28 cellular contexts compared by ENCODE assay signal in the genomic region with DNA sequence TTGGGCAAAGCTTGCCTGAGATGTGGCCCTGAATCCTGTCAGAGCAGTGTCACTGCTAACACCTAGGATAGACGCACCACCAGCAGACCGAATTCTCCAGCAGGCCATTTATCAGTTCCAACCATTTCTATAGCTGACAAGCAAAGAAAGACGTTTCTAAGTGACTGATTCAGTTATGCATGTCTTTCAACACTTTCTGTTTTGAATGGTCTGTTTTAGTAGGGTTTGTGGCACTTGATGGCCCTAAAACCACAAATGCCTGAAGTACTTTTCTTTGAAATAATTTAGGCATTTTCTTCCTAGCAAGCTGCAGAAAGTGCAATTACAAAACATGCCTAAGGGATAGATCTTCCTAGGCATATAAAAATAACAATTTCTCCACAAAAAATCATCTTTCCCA.
A peak's percentile ranks its signal among the peaks of the same experiment; 100 is the strongest.
DNase-seq lines count a peak whose midpoint lies in the region; ATAC-seq and TF ChIP-seq lines count a peak whose summit lies in the region.
"Had no signal": no experiment of that assay in that cellular context is flagged by ENCODE, and none has a peak within 500 bp of the region (broad histone marks: within the 10 kb centered on the region; RNA-seq: fewer than 3 reads in every experiment).

No MANE protein-coding gene starts in this region.

- H3K27me3 Mint-ChIP-seq in endodermal cell (ENCODE audit: insufficient read depth) = peaks cover 25% of the 10 kb centered on the region
- H3K27me3 Mint-ChIP-seq: activated CD4-positive, alpha-beta memory T cell treated with anti-CD3 and anti-CD28 coated beads, Interleukin-2, amount 10 ng/mL, durations not matched to agents 7 days and 5 days; activated naive CD4-positive, alpha-beta T cell treated with anti-CD3 and anti-CD28 coated beads, Interleukin-2, amount 50 U/mL, for 24 hours; T-cell had no signal

- TF ChIP-seq POLR2A in breast epithelium (IDR thresholded peaks at IDR 0.05) (no peak), Peyer's patch (IDR thresholded peaks at IDR 0.05) (no peak)

- H3K4me3 ChIP-seq in endodermal cell (ENCODE audit: low read length) (no peak overlapping the region), breast epithelium (no peak overlapping the region), Peyer's patch (no peak overlapping the region)
- H3K4me3 ChIP-seq: colonic mucosa, heart left ventricle, lower lobe of right lung, right lobe of liver, upper lobe of left lung had no signal

- H3K9me3 Mint-ChIP-seq in endodermal cell = no peaks in the 10 kb centered on the region
- H3K9me3 Mint-ChIP-seq: activated CD4-positive, alpha-beta memory T cell treated with anti-CD3 and anti-CD28 coated beads, Interleukin-2, amount 10 ng/mL, durations not matched to agents 7 days and 5 days; activated naive CD4-positive, alpha-beta T cell treated with anti-CD3 and anti-CD28 coated beads, Interleukin-2, amount 50 U/mL, for 24 hours; activated T-helper 2 cell treated with anti-CD3 and anti-CD28 coated beads, Interferon-gamma antibody, Interleukin-2, Interleukin-4, amounts not matched to agents 10 μg/mL and 5 μg/mL and 100 μg/mL, durations not matched to agents 14 hours and 24 hours and 36 hours; nephron; T-cell had no signal

- WGBS in endodermal cell (ENCODE audit: insufficient coverage in 1 of 2, insufficient read length in 1 of 2), 2 experiments = 86 to 100% methylated on average over 1 to 3 of the region's 3 CpGs

- intact Hi-C loops in breast epithelium (cut with DNase I; ENCODE audit: low total_unique reads) = no loop called here

- H3K9ac ChIP-seq in endodermal cell (ENCODE audit: extremely low read depth, low read length, poor library complexity, severe bottlenecking) = no peak overlapping the region

- H3K4me1 ChIP-seq in endodermal cell (ENCODE audit: control insufficient read depth, insufficient read depth, low read length) = peaks cover 3% of the 10 kb centered on the region
- H3K4me1 ChIP-seq in breast epithelium = no peaks in the 10 kb centered on the region
- H3K4me1 ChIP-seq in Peyer's patch = no peaks in the 10 kb centered on the region
- H3K4me1 ChIP-seq: colonic mucosa, lower lobe of right lung, right lobe of liver, upper lobe of left lung had no signal

- H3K27me3 ChIP-seq in endodermal cell (ENCODE audit: control insufficient read depth, insufficient read depth, low read length, poor library complexity, severe bottlenecking) = no peaks in the 10 kb centered on the region
- H3K27me3 ChIP-seq in breast epithelium = no peaks in the 10 kb centered on the region
- no peaks in the 10 kb centered on the region for H3K27me3 ChIP-seq in Peyer's patch
- H3K27me3 ChIP-seq: colonic mucosa, heart left ventricle, right lobe of liver, upper lobe of left lung had no signal

- H3K36me3 Mint-ChIP-seq in endodermal cell (ENCODE audit: low read depth) = no peaks in the 10 kb centered on the region
- H3K36me3 Mint-ChIP-seq: activated naive CD4-positive, alpha-beta T cell treated with anti-CD3 and anti-CD28 coated beads, Interleukin-2, amount 50 U/mL, for 24 hours; CD14-positive monocyte; stimulated activated effector memory CD8-positive, alpha-beta T cell treated with anti-CD3 and anti-CD28 coated beads, Interleukin-12 subunit alpha, Interleukin-12 subunit beta, amount 100 ng/mL, for 72 hours; T-cell had no signal

- ATAC-seq in GM21360 (IDR thresholded peaks at IDR 0.05; ENCODE audit: unreplicated experiment) (peak; percentile 47), HG03066 (IDR thresholded peaks at IDR 0.05; ENCODE audit: low read depth, unreplicated experiment) (peak; percentile 30), HG03039 (IDR thresholded peaks at IDR 0.05; ENCODE audit: unreplicated experiment) (no peak)
- ATAC-seq: activated CD4-positive, CD25-positive, alpha-beta regulatory T cell treated with anti-CD3 and anti-CD28 coated beads, Interleukin-2, amount 50 U/mL, for 24 hours; heart left ventricle; lower lobe of right lung; right lobe of liver; stimulated activated effector memory CD8-positive, alpha-beta T cell treated with anti-CD3 and anti-CD28 coated beads, Interleukin-12 subunit alpha, Interleukin-12 subunit beta, amount 100 ng/mL, for 72 hours; T-cell had no signal

- H3K36me3 ChIP-seq in endodermal cell (ENCODE audit: control insufficient read depth, insufficient read depth, low read length) (no peaks in the 10 kb centered on the region), breast epithelium (no peaks in the 10 kb centered on the region), Peyer's patch (no peaks in the 10 kb centered on the region)
- H3K36me3 ChIP-seq: colonic mucosa, heart left ventricle, lower lobe of right lung, right lobe of liver, upper lobe of left lung had no signal

- no peak overlapping the region for H3K27ac Mint-ChIP-seq in endodermal cell
- H3K27ac Mint-ChIP-seq: activated CD4-positive, alpha-beta memory T cell treated with anti-CD3 and anti-CD28 coated beads, Interleukin-2, amount 10 ng/mL, durations not matched to agents 7 days and 5 days; activated naive CD4-positive, alpha-beta T cell treated with anti-CD3 and anti-CD28 coated beads, Interleukin-2, amount 50 U/mL, for 24 hours; activated T-helper 2 cell treated with anti-CD3 and anti-CD28 coated beads, Interferon-gamma antibody, Interleukin-2, Interleukin-4, amounts not matched to agents 10 μg/mL and 5 μg/mL and 100 μg/mL, durations not matched to agents 14 hours and 24 hours and 36 hours; stimulated activated effector memory CD8-positive, alpha-beta T cell treated with anti-CD3 and anti-CD28 coated beads, Interleukin-12 subunit alpha, Interleukin-12 subunit beta, amount 100 ng/mL, for 72 hours; T-cell had no signal

- H3K27ac ChIP-seq in endodermal cell (ENCODE audit: low read depth, low read length) = peak overlapping the region; percentile 3
- no peak overlapping the region for H3K27ac ChIP-seq in breast epithelium
- no peak overlapping the region for H3K27ac ChIP-seq in Peyer's patch
- H3K27ac ChIP-seq: colonic mucosa, heart left ventricle, lower lobe of right lung, right lobe of liver, RWPE1, upper lobe of left lung had no signal

- DNase-seq in endodermal cell (no peak), NCI-H82 (lab: John Stamatoyannopoulos, UW) (no peak), breast epithelium (ENCODE audit: low spot score in 2 of 2) (no peak), Peyer's patch (no peak)
- DNase-seq: activated CD4-positive, alpha-beta memory T cell treated with anti-CD3 and anti-CD28 coated beads, Interleukin-2, amount 10 ng/mL, durations not matched to agents 7 days and 5 days; colonic mucosa; effector memory CD4-positive, alpha-beta T cell; erythroblast; heart left ventricle; lower lobe of right lung; NCI-H1048; NCI-H187; NCI-H526; right lobe of liver; stimulated activated CD4-positive, alpha-beta T cell treated with anti-CD3 and anti-CD28 coated beads, Interleukin-12 subunit alpha, Interleukin-12 subunit beta, amount 100 ng/mL, for 4 hours; stimulated activated CD4-positive, alpha-beta T cell treated with anti-CD3 and anti-CD28 coated beads, Interleukin-4, amount 100 ng/mL, for 1 hour; T-cell; upper lobe of left lung had no signal

- no peaks in the 10 kb centered on the region for H3K9me3 ChIP-seq in endodermal cell (ENCODE audit: control insufficient read depth, low read length)
- H3K9me3 ChIP-seq in breast epithelium = no peaks in the 10 kb centered on the region
- no peaks in the 10 kb centered on the region for H3K9me3 ChIP-seq in Peyer's patch
- H3K9me3 ChIP-seq: colonic mucosa, heart left ventricle, lower lobe of right lung, right lobe of liver, upper lobe of left lung had no signal

- TF ChIP-seq CTCF in endodermal cell (conservative IDR thresholded peaks at IDR 0.05) = no peak
- TF ChIP-seq CTCF in breast epithelium (IDR thresholded peaks at IDR 0.05) = no peak
- no peak for TF ChIP-seq CTCF in Peyer's patch (IDR thresholded peaks at IDR 0.05)

- H3K4me3 Mint-ChIP-seq in endodermal cell = no peak overlapping the region
- H3K4me3 Mint-ChIP-seq: activated CD4-positive, alpha-beta memory T cell treated with anti-CD3 and anti-CD28 coated beads, Interleukin-2, amount 10 ng/mL, durations not matched to agents 7 days and 5 days; activated naive CD4-positive, alpha-beta T cell treated with anti-CD3 and anti-CD28 coated beads, Interleukin-2, amount 50 U/mL, for 24 hours; CD14-positive monocyte; nephron; stimulated activated effector memory CD8-positive, alpha-beta T cell treated with anti-CD3 and anti-CD28 coated beads, Interleukin-12 subunit alpha, Interleukin-12 subunit beta, amount 100 ng/mL, for 72 hours; T-cell had no signal

- peaks cover 12% of the 10 kb centered on the region for H3K4me1 Mint-ChIP-seq in endodermal cell
- H3K4me1 Mint-ChIP-seq: activated CD4-positive, alpha-beta memory T cell treated with anti-CD3 and anti-CD28 coated beads, Interleukin-2, amount 10 ng/mL, durations not matched to agents 7 days and 5 days; stimulated activated effector memory CD8-positive, alpha-beta T cell treated with anti-CD3 and anti-CD28 coated beads, Interleukin-12 subunit alpha, Interleukin-12 subunit beta, amount 100 ng/mL, for 72 hours had no signal
